ENCODE assay signal across 8 cellular contexts in the genomic region with DNA sequence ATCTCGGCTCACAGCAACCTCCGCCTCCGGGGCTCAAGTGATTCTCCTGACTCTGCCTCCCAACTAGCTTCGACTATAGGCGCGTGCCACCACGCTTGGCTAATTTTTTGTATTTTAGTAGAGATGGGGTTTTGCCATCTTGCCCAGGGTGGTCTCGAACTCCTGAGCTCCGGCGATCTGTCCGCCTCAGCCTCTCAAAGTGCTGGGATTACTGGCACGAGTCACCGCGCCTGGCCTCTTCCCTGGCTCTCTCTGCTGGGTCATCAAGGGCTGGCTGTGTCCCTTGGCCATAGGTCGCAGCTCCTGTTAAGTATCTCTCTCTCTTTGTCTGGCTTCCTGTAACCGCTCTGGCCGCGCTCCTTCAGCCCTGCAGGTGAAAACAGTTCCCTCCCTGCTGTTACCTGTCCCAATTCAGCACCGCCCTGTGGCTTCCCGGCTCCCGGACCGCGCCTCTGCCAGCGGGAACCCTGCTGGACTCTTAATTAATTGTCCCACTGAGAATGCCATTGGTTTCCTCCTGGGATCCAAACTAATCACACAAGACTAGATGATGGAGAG. TPM values are rescaled to one million over a fixed set of nuclear protein-coding genes. Genes with fewer than 3 reads are reported as not detected.
DNase-seq lines count a peak whose midpoint lies in the region; ATAC-seq and TF ChIP-seq lines count a peak whose summit lies in the region.

No MANE protein-coding gene starts in this region.

- intact Hi-C loops in prostate gland (cut with DNase I): no loop called here
- intact Hi-C loops in sciatic nerve (cut with DNase I): no loop called here

- peak overlapping the region; percentile 76 for H3K4me3 ChIP-seq in WERI-Rb-1 (ENCODE audit: low read depth, low read length)
- peak overlapping the region; percentile 72 to 77 for H3K4me3 ChIP-seq in prostate gland

- H3K36me3 ChIP-seq in WERI-Rb-1: peaks cover 5% of the 10 kb centered on the region; the same call in 1 of the 2 replicates
- no peaks in the 10 kb centered on the region for H3K36me3 ChIP-seq in prostate gland

- no peak for ATAC-seq in sciatic nerve

- H3K4me3 Mint-ChIP-seq in glutamatergic neuron (ENCODE audit: unreplicated experiment): peak overlapping the region; percentile 94

- H3K27ac ChIP-seq in WERI-Rb-1 (peak overlapping the region; percentile 66), prostate gland (peak overlapping the region; percentile 92 to 95)

- H3K27me3 Mint-ChIP-seq in glutamatergic neuron (ENCODE audit: unreplicated experiment): peaks cover 20% of the 10 kb centered on the region

- H3K36me3 Mint-ChIP-seq in glutamatergic neuron (ENCODE audit: unreplicated experiment): no peaks in the 10 kb centered on the region

- DNase-seq in NCI-H2081 treated with DMSO at 0.1 percent for 48 hours (lab: John Stamatoyannopoulos, UW) (peak; percentile 22), NCI-H2081 (lab: John Stamatoyannopoulos, UW) (no peak), WERI-Rb-1 (peak; percentile 50), glutamatergic neuron (no peak), prostate gland (ENCODE audit: low spot score) (peak; percentile 62), D341Med (ENCODE audit: low spot score) (no peak), sciatic nerve (ENCODE audit: low spot score) (no peak), hippocampal formation (lab: John Stamatoyannopoulos, UW) (no peak)

- no peak for TF ChIP-seq POLR2A in prostate gland (IDR thresholded peaks at IDR 0.05)

- WGBS in prostate gland: 32% methylated on average over 24 of the region's 24 CpGs

- H3K9me3 ChIP-seq in WERI-Rb-1 (ENCODE audit: severe bottlenecking): no peaks in the 10 kb centered on the region
- no peaks in the 10 kb centered on the region for H3K9me3 ChIP-seq in prostate gland

- TF ChIP-seq CTCF in WERI-Rb-1 (IDR thresholded peaks at IDR 0.05; ENCODE audit: low read depth, low read length) (no peak), glutamatergic neuron (IDR thresholded peaks at IDR 0.05; ENCODE audit: partially characterized antibody, unreplicated experiment) (no peak), prostate gland (IDR thresholded peaks at IDR 0.05) (no peak)

- H3K4me1 Mint-ChIP-seq in glutamatergic neuron (ENCODE audit: low read depth, unreplicated experiment): peaks cover 16% of the 10 kb centered on the region

- no peaks in the 10 kb centered on the region for H3K4me1 ChIP-seq in prostate gland (replicated peaks)

- H3K27me3 ChIP-seq in WERI-Rb-1 (ENCODE audit: insufficient read depth, low read depth, severe bottlenecking) (no peaks in the 10 kb centered on the region), prostate gland (replicated peaks; ENCODE audit: insufficient read depth) (no peaks in the 10 kb centered on the region)

- H3K27ac Mint-ChIP-seq in glutamatergic neuron (ENCODE audit: unreplicated experiment): peak overlapping the region; percentile 66

- H3K9me3 Mint-ChIP-seq in glutamatergic neuron (ENCODE audit: unreplicated experiment): peaks cover 13% of the 10 kb centered on the region

RNA-seq across cellular contexts. Expression of gene RGS12, which starts 1.3 kb away (rescaled TPM):
- total RNA-seq in glutamatergic neuron (ENCODE audit: unreplicated experiment): 107 TPM
- total RNA-seq in prostate gland: 10 to 100 TPM; 33.7 to 36.5 TPM
- 40.7 TPM for total RNA-seq in sciatic nerve

RNA-seq across cellular contexts. Expression of gene MSANTD1, which starts 42.5 kb away (rescaled TPM):
- 2.6 TPM for total RNA-seq in glutamatergic neuron (ENCODE audit: unreplicated experiment)
- 1 to 10 TPM; 1.2 to 4.4 TPM for total RNA-seq in prostate gland
- 1.8 TPM for total RNA-seq in sciatic nerve

Comparison
In these comparisons a context has a peak if more than half of its experiments do, and no peak if none do; other contexts are left out.
1. DNase-seq: peak in NCI-H2081 treated with DMSO at 0.1 percent for 48 hours (single experiment), WERI-Rb-1 (single experiment) and prostate gland (single experiment); none in NCI-H2081 (0 of 2), glutamatergic neuron (single experiment), D341Med (single experiment), sciatic nerve (single experiment) and hippocampal formation (0 of 2).